Comparison of ENCODE assay signal across 21 cellular contexts in the genomic region with DNA sequence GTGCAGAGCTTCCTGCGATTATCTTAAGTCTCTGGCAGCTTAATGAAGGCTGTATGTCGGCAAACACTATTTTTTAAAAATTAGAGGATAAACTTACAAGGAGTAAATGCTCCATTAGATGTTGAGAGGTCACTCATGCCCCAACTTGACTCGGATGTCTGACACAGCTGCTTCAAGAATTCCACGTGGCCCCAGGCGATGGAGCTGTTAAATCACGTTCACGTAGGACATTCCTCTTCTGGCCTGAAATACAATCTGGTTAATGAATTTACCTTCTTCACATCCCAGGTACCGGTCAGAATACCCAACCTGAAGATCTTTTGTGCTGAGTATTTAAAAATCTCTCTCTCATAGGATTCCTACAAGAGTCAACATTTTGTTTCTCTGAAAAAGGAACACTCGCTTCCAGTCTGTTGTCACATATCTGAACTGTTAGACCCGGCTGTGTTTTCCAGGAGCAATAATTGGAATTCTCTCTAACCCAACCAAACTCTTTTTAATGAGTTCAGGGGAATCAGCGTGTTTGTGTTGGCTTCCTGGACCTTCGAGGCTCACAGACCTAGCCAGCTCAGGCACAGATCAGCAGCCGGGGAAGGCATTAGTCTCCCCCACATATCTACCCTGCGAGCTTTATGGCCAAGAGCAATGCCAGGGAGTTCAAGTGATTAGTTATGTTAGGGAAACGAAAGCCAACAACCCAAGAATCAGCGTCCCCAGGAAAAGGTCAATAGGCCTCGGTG.
DNase-seq lines count a peak whose midpoint lies in the region; ATAC-seq and TF ChIP-seq lines count a peak whose summit lies in the region.
"Had no signal": no experiment of that assay in that cellular context is flagged by ENCODE, and none has a peak within 500 bp of the region (broad histone marks: within the 10 kb centered on the region; RNA-seq: fewer than 3 reads in every experiment).

No MANE protein-coding gene starts in this region.

- no peak overlapping the region for H4K12ac ChIP-seq in trophoblast cell (ENCODE audit: low read depth, low read length)

- no peak overlapping the region for H3K27ac Mint-ChIP-seq in osteocyte (ENCODE audit: unreplicated experiment)
- H3K27ac Mint-ChIP-seq in activated CD4-positive, alpha-beta T cell treated with anti-CD3 and anti-CD28 coated beads, Interleukin-2, amount 10 ng/mL, durations not matched to agents 24 days and 14 days: no peak overlapping the region
- H3K27ac Mint-ChIP-seq: CD4-positive, CD25-positive, alpha-beta regulatory T cell; endodermal cell; IgD-negative memory B cell; natural killer cell treated with Interleukin-12 subunit alpha and Interleukin-12 subunit beta and Interleukin-15 and Interleukin-18, amount 100 ng/mL, for 72 hours; stimulated activated naive CD8-positive, alpha-beta T cell treated with anti-CD3 and anti-CD28 coated beads, Interleukin-15, Interleukin-2, amounts not matched to agents 100 ng/mL and 50 ng/mL, for 24 hours had no signal

- H3K4me1 ChIP-seq in foreskin keratinocyte (peaks cover 47% of the 10 kb centered on the region), trophoblast cell (ENCODE audit: control insufficient read depth in 1 of 2, insufficient read depth in 2 of 2, low read length in 2 of 2) (peaks cover 5 to 12% of the 10 kb centered on the region in 2 experiments)

- H3K9me3 Mint-ChIP-seq in osteocyte (ENCODE audit: unreplicated experiment): peaks cover 6% of the 10 kb centered on the region
- no peaks in the 10 kb centered on the region for H3K9me3 Mint-ChIP-seq in activated CD4-positive, alpha-beta T cell treated with anti-CD3 and anti-CD28 coated beads, Interleukin-2, amount 10 ng/mL, durations not matched to agents 24 days and 14 days

- WGBS in trophoblast cell (ENCODE audit: extremely low coverage, insufficient coverage, insufficient read length): no CpG with 5 or more reads among the region's 17 CpGs

- no peak overlapping the region for H3K9ac ChIP-seq in trophoblast cell (ENCODE audit: low read length)

- H3K14ac ChIP-seq in trophoblast cell (ENCODE audit: low read length): peak overlapping the region; percentile 44

- no peaks in the 10 kb centered on the region for H3K36me3 ChIP-seq in trophoblast cell (ENCODE audit: control insufficient read depth in 1 of 2, insufficient read depth in 2 of 2, low read length in 2 of 2)

- no peak overlapping the region for H3K18ac ChIP-seq in trophoblast cell (ENCODE audit: low read length)

- no peak overlapping the region for H3K4ac ChIP-seq in trophoblast cell (ENCODE audit: low read depth, low read length)

- peak overlapping the region; percentile 53 for H4K8ac ChIP-seq in trophoblast cell (ENCODE audit: low read depth, low read length)

- DNase-seq in DMS79 (lab: John Stamatoyannopoulos, UW) (peak; percentile 48), RWPE1 (ENCODE audit: low spot score) (peak; percentile 63), foreskin keratinocyte (peak; percentile 83 to 92), trophoblast cell (peak; percentile 51 to 71), osteocyte (ENCODE audit: extremely low spot score, unreplicated experiment) (no peak), GM20000 (ENCODE audit: low spot score) (no peak)
- DNase-seq in stimulated activated naive CD8-positive, alpha-beta T cell treated with anti-CD3 and anti-CD28 coated beads, Interleukin-15, Interleukin-2, amounts not matched to agents 100 U/mL and 50 U/mL, for 24 hours: no peak
- DNase-seq in activated CD4-positive, alpha-beta T cell treated with anti-CD3 and anti-CD28 coated beads, Interleukin-2, amount 10 ng/mL, durations not matched to agents 24 days and 14 days: no peak
- DNase-seq: ACHN; activated gamma-delta T cell treated with Interleukin-2 at 50 U/mL for 16 hours; CD4-positive, CD25-positive, alpha-beta regulatory T cell; endodermal cell; foreskin melanocyte; left ventricle myocardium superior; NCI-H2081 treated with DMSO at 0.1 percent for 48 hours; PC-9; retina had no signal

- H3K79me2 ChIP-seq in trophoblast cell (ENCODE audit: control insufficient read depth, insufficient read depth, low read length, poor library complexity): no peaks in the 10 kb centered on the region

- H3K27ac ChIP-seq in RWPE1 (no peak overlapping the region), foreskin keratinocyte (peak overlapping the region; percentile 86), trophoblast cell (ENCODE audit: low read depth, low read length) (peak overlapping the region; percentile 72)
- H3K27ac ChIP-seq: PC-9 had no signal

- peak overlapping the region; percentile 51 for H4K91ac ChIP-seq in trophoblast cell (ENCODE audit: low read depth, low read length)

- no peak overlapping the region for H2AFZ ChIP-seq in trophoblast cell (ENCODE audit: insufficient read depth, low read length, poor library complexity)
- H2AFZ ChIP-seq: PC-9 had no signal

- peak; percentile 73 for ATAC-seq in foreskin keratinocyte
- no peak for ATAC-seq in stimulated activated naive CD8-positive, alpha-beta T cell treated with anti-CD3 and anti-CD28 coated beads, Interleukin-15, Interleukin-2, amounts not matched to agents 100 U/mL and 50 U/mL, for 24 hours
- ATAC-seq: left ventricle myocardium superior; natural killer cell treated with Interleukin-12 subunit alpha and Interleukin-12 subunit beta and Interleukin-15 and Interleukin-18, amount 100 ng/mL, for 72 hours; SK-N-SH treated with all-trans-retinoic acid at 6 μM for 48 hours had no signal

- H3K9me3 ChIP-seq in trophoblast cell (ENCODE audit: insufficient read depth, low read depth, low read length): no peaks in the 10 kb centered on the region

- peak overlapping the region; percentile 44 for H2BK5ac ChIP-seq in trophoblast cell (ENCODE audit: low read depth, low read length, poor library complexity)

- TF ChIP-seq CTCF in RWPE1 (conservative IDR thresholded peaks at IDR 0.05; ENCODE audit: low read depth) (no peak), foreskin keratinocyte (conservative IDR thresholded peaks at IDR 0.05) (peak; percentile 54), osteocyte (IDR thresholded peaks at IDR 0.05) (no peak), GM20000 (IDR thresholded peaks at IDR 0.05; ENCODE audit: extremely low read depth, missing control alignments) (no peak)

- no peak overlapping the region for H3K23ac ChIP-seq in trophoblast cell (ENCODE audit: low read length)

- POLR2A ChIA-PET in RWPE1 (lab: Yijun Ruan, JAX; ENCODE audit: low non-redundant PET): no interaction called here

- H3K27me3 Mint-ChIP-seq in osteocyte (ENCODE audit: unreplicated experiment): no peaks in the 10 kb centered on the region
- H3K27me3 Mint-ChIP-seq in activated CD4-positive, alpha-beta T cell treated with anti-CD3 and anti-CD28 coated beads, Interleukin-2, amount 10 ng/mL, durations not matched to agents 24 days and 14 days: no peaks in the 10 kb centered on the region
- H3K27me3 Mint-ChIP-seq: IgD-negative memory B cell; stimulated activated naive CD8-positive, alpha-beta T cell treated with anti-CD3 and anti-CD28 coated beads, Interleukin-15, Interleukin-2, amounts not matched to agents 100 ng/mL and 50 ng/mL, for 24 hours had no signal

- CTCF ChIA-PET in RWPE1 (lab: Yijun Ruan, JAX): interaction anchor here (0.6 to 1.1 kb wide), 2 partner anchors 241 to 588 kb away, joined by 3 to 5 read pairs; no protein-coding TSS in a partner anchor

- no peaks in the 10 kb centered on the region for H3K27me3 ChIP-seq in foreskin keratinocyte
- H3K27me3 ChIP-seq in trophoblast cell (ENCODE audit: insufficient read depth, low read length): no peaks in the 10 kb centered on the region

- H3K36me3 Mint-ChIP-seq in osteocyte (ENCODE audit: unreplicated experiment): no peaks in the 10 kb centered on the region
- no peaks in the 10 kb centered on the region for H3K36me3 Mint-ChIP-seq in activated CD4-positive, alpha-beta T cell treated with anti-CD3 and anti-CD28 coated beads, Interleukin-2, amount 10 ng/mL, durations not matched to agents 24 days and 14 days (ENCODE audit: low read depth)
- H3K36me3 Mint-ChIP-seq: CD4-positive, CD25-positive, alpha-beta regulatory T cell; IgD-negative memory B cell; natural killer cell treated with Interleukin-12 subunit alpha and Interleukin-12 subunit beta and Interleukin-15 and Interleukin-18, amount 100 ng/mL, for 72 hours had no signal

- peaks cover 4% of the 10 kb centered on the region for H3K79me1 ChIP-seq in trophoblast cell (ENCODE audit: low read length)

- no peak overlapping the region for H2BK120ac ChIP-seq in trophoblast cell (ENCODE audit: insufficient read depth, low read length, poor library complexity)

- H3K4me3 Mint-ChIP-seq in osteocyte (ENCODE audit: unreplicated experiment): no peak overlapping the region
- H3K4me3 Mint-ChIP-seq in activated CD4-positive, alpha-beta T cell treated with anti-CD3 and anti-CD28 coated beads, Interleukin-2, amount 10 ng/mL, durations not matched to agents 24 days and 14 days: no peak overlapping the region
- H3K4me3 Mint-ChIP-seq: CD4-positive, CD25-positive, alpha-beta regulatory T cell; endodermal cell; IgD-negative memory B cell; natural killer cell treated with Interleukin-12 subunit alpha and Interleukin-12 subunit beta and Interleukin-15 and Interleukin-18, amount 100 ng/mL, for 72 hours; stimulated activated naive CD8-positive, alpha-beta T cell treated with anti-CD3 and anti-CD28 coated beads, Interleukin-15, Interleukin-2, amounts not matched to agents 100 ng/mL and 50 ng/mL, for 24 hours had no signal

- peak overlapping the region; percentile 32 for H3K4me2 ChIP-seq in trophoblast cell (ENCODE audit: low read length)
- H3K4me2 ChIP-seq: PC-9 had no signal

- intact Hi-C loops in activated CD4-positive, alpha-beta T cell treated with anti-CD3 and anti-CD28 coated beads, Interleukin-2, amount 10 ng/mL, durations not matched to agents 24 days and 14 days (cut with micrococcal nuclease): no loop called here

- peak overlapping the region; percentile 89 for H2BK12ac ChIP-seq in trophoblast cell (ENCODE audit: low read length)

- no peaks in the 10 kb centered on the region for H3K4me1 Mint-ChIP-seq in osteocyte (ENCODE audit: unreplicated experiment)
- no peaks in the 10 kb centered on the region for H3K4me1 Mint-ChIP-seq in activated CD4-positive, alpha-beta T cell treated with anti-CD3 and anti-CD28 coated beads, Interleukin-2, amount 10 ng/mL, durations not matched to agents 24 days and 14 days
- H3K4me1 Mint-ChIP-seq: CD4-positive, CD25-positive, alpha-beta regulatory T cell had no signal

- H2AK5ac ChIP-seq in trophoblast cell (ENCODE audit: low read length): no peak overlapping the region

- no peak overlapping the region for H3K4me3 ChIP-seq in trophoblast cell (ENCODE audit: low read depth, low read length)
- H3K4me3 ChIP-seq: PC-9 had no signal

Comparison
In these comparisons a context has a peak if more than half of its experiments do, and no peak if none do; other contexts are left out.
1. DNase-seq: peak in DMS79 (single experiment), RWPE1 (single experiment), foreskin keratinocyte (2 of 2) and trophoblast cell (2 of 2); none in osteocyte (single experiment), stimulated activated naive CD8-positive, alpha-beta T cell treated with anti-CD3 and anti-CD28 coated beads, Interleukin-15, Interleukin-2, amounts not matched to agents 100 U/mL and 50 U/mL, for 24 hours (single experiment), activated CD4-positive, alpha-beta T cell treated with anti-CD3 and anti-CD28 coated beads, Interleukin-2, amount 10 ng/mL, durations not matched to agents 24 days and 14 days (single experiment) and GM20000 (single experiment).